26 cellular contexts compared by ENCODE assay signal in the genomic region with DNA sequence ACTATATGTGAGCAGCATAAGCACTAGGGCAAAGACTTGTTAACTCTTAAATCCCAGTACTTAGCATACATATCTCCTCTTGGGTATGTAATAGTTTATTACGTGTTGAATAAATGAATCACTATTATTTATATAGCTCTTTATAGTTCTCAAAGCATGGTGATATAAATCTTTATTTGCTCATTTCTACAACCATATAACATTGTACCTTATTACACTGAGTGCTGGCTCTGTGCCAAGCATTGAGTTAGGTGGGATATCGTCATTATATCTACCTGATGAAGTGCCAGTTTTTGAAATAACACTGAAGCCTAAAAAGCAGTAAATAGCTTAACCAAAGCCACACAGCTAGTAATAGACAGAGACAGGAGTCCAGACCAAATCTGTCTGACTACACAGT.
"Had no signal": no experiment of that assay in that cellular context is flagged by ENCODE, and none has a peak within 500 bp of the region (broad histone marks: within the 10 kb centered on the region; RNA-seq: fewer than 3 reads in every experiment).

No MANE protein-coding gene starts in this region.

- H3K9me3 ChIP-seq: heart right ventricle, neutrophil, pancreas, psoas muscle, stomach, suprapubic skin, transverse colon, uterus had no signal

- H3K27me3 ChIP-seq: cardiac muscle cell, heart right ventricle, neutrophil, pancreas, stomach, suprapubic skin, transverse colon, uterus had no signal

- ATAC-seq: activated CD8-positive, alpha-beta memory T cell treated with anti-CD3 and anti-CD28 coated beads, Interleukin-2, amount 10 ng/mL, durations not matched to agents 7 days and 5 days; activated CD8-positive, alpha-beta T cell treated with anti-CD3 and anti-CD28 coated beads for 36 hours; activated naive CD8-positive, alpha-beta T cell treated with anti-CD3 and anti-CD28 coated beads, Interleukin-2, amount 50 U/mL, for 24 hours; heart right ventricle; left cardiac atrium; pancreas; psoas muscle; right cardiac atrium; stimulated activated memory B cell treated with anti-CD40 and anti-IgM and Interleukin-4, amounts not matched to agents 10 μg/mL and 1 μg/mL and 100 μg/mL, for 72 hours had no signal

- H3K36me3 ChIP-seq: cardiac muscle cell, neutrophil, uterus, WERI-Rb-1 had no signal

- H3K27ac ChIP-seq: cardiac muscle cell, heart right ventricle, neutrophil, pancreas, psoas muscle, suprapubic skin, transverse colon, uterus, WERI-Rb-1 had no signal

- H3K4me1 ChIP-seq: psoas muscle, uterus had no signal

- H3K4me3 ChIP-seq: cardiac muscle cell, heart right ventricle, pancreas, psoas muscle, stomach, suprapubic skin, transverse colon, uterus had no signal

- DNase-seq: activated CD4-positive, alpha-beta T cell treated with anti-CD3 and anti-CD28 coated beads, Interleukin-2, amount 10 ng/mL, durations not matched to agents 7 days and 5 days; activated CD4-positive, CD25-positive, alpha-beta regulatory T cell treated with anti-CD3 and anti-CD28 coated beads, Interleukin-2, amount 50 U/mL, for 72 hours; activated CD8-positive, alpha-beta memory T cell treated with anti-CD3 and anti-CD28 coated beads, Interleukin-2, amount 10 ng/mL, durations not matched to agents 7 days and 5 days; activated CD8-positive, alpha-beta T cell treated with anti-CD3 and anti-CD28 coated beads for 36 hours; activated gamma-delta T cell; activated naive CD4-positive, alpha-beta T cell treated with anti-CD3 and anti-CD28 coated beads, Interleukin-2, amount 50 U/mL, for 16 hours; activated naive CD8-positive, alpha-beta T cell treated with anti-CD3 and anti-CD28 coated beads, Interleukin-2, amount 50 U/mL, for 24 hours; cortex of kidney; erythroblast; foreskin fibroblast; heart right ventricle; islet precursor cell; left cardiac atrium; pancreas; psoas muscle; right cardiac atrium; stimulated activated CD4-positive, alpha-beta T cell treated with anti-CD3 and anti-CD28 coated beads, Interleukin-1b, Interleukin-23, amount 100 ng/mL, for 48 hours; stomach; transverse colon; uterus; WERI-Rb-1 had no signal

- FAIRE-seq: TTC549 had no signal
